Comparison of ENCODE assay signal across 8 cellular contexts in the genomic region with DNA sequence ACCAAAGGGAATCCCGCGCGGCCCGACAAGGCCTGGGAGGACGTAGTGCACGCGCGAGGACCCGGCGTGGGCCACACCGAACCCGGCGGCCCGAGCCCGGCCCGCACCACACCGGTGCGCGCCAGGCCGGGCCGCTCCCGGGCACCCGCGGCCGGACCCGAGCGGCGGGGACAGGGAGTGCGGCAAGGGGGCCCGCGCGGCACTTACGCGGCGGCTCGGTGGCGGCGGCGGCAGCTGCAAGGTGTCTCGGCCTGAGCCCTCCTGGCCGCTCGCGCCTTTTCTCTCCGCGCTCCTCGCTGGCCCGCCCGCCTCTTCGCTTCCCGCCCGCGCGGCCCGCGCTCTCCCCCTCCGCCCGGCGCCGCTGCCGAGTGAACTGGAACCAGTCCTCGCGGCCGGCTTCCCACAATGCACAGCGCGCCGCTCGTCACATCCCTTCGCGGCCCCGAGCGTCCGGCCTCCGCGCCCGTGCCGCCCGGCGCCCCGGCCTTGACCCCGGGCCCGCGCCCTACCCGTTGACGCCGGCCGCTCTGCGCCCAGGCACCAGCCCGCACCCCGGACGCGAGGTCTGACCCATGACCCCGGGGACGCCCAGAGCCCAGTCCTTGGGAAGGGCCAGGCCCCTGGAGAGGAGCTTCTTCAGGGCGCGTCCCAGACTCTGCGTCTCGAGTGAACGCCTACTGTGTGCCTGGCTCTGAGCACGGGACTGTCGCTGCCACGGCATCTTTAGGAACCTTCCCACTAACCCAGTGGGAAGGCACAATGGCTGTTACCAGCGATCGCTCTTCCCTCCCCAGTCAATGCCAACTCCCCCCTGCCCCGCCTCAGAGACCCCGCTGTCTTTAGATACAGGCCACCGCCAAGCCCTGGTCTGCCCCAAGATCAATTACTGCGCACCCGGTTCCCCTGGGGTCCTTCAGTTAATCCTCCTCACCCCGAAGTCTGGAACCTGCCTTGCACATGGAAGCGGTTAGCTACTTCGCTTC. TPM values are rescaled to one million over a fixed set of nuclear protein-coding genes. Genes with fewer than 3 reads are reported as not detected.
DNase-seq lines count a peak whose midpoint lies in the region; ATAC-seq lines count a peak whose summit lies in the region.

A gene (minus strand): TSS at position 377 of the 983 bp plus-strand sequence. CDS start 10,138 bp downstream, outside the sequence.

- peak; percentile 80 for ATAC-seq in GM21381 (IDR thresholded peaks at IDR 0.05; ENCODE audit: unreplicated experiment)
- peak; percentile 92 for ATAC-seq in activated T-helper 17 cell treated with anti-CD3 and anti-CD28 coated beads, Interleukin-2, amount 50 U/mL, for 72 hours (replicated peaks)
- ATAC-seq in natural killer cell treated with Interleukin-12 subunit alpha and Interleukin-12 subunit beta and Interleukin-15 and Interleukin-18, amount 100 ng/mL, for 72 hours = peak; percentile 95 to 97
- ATAC-seq in stimulated activated naive CD8-positive, alpha-beta T cell treated with anti-CD3 and anti-CD28 coated beads, Interleukin-15, Interleukin-2, amounts not matched to agents 100 U/mL and 50 U/mL, for 24 hours = peak; percentile 91

- no peaks in the 10 kb centered on the region for H3K9me3 ChIP-seq in HUES6 (ENCODE audit: control insufficient read depth, insufficient read depth, low read depth, low read length)

- peak within 1 kb of the TSS; percentile 81 for H3K4me3 ChIP-seq in HUES6 (ENCODE audit: low read depth, low read length)

- peaks cover 4% of the 10 kb centered on the region for H3K36me3 Mint-ChIP-seq in activated T-helper 17 cell treated with anti-CD3 and anti-CD28 coated beads, Interleukin-2, amount 50 U/mL, for 72 hours (ENCODE audit: low read depth)
- no peaks in the 10 kb centered on the region for H3K36me3 Mint-ChIP-seq in natural killer cell treated with Interleukin-12 subunit alpha and Interleukin-12 subunit beta and Interleukin-15 and Interleukin-18, amount 100 ng/mL, for 72 hours

- H3K4me1 ChIP-seq in HUES6 (ENCODE audit: control insufficient read depth, insufficient read depth, low read length) = peaks cover 43% of the 10 kb centered on the region

- peaks cover 12% of the 10 kb centered on the region for H3K4me1 Mint-ChIP-seq in activated T-helper 17 cell treated with anti-CD3 and anti-CD28 coated beads, Interleukin-2, amount 50 U/mL, for 72 hours
- peaks cover 46 to 49% of the 10 kb centered on the region in 2 donors for H3K4me1 Mint-ChIP-seq in natural killer cell treated with Interleukin-12 subunit alpha and Interleukin-12 subunit beta and Interleukin-15 and Interleukin-18, amount 100 ng/mL, for 72 hours (ENCODE audit: low read depth in 2 of 2)

- peak within 1 kb of the TSS; percentile 65; the same call in 1 of the 2 replicates for H3K27ac ChIP-seq in HUES6 (ENCODE audit: low read depth, low read length)

- no peaks in the 10 kb centered on the region for H3K36me3 ChIP-seq in HUES6 (ENCODE audit: control insufficient read depth, insufficient read depth, low read length)

- H3K27me3 Mint-ChIP-seq in activated T-helper 17 cell treated with anti-CD3 and anti-CD28 coated beads, Interleukin-2, amount 50 U/mL, for 72 hours = no peaks in the 10 kb centered on the region
- H3K27me3 Mint-ChIP-seq in natural killer cell treated with Interleukin-12 subunit alpha and Interleukin-12 subunit beta and Interleukin-15 and Interleukin-18, amount 100 ng/mL, for 72 hours = no peaks in the 10 kb centered on the region

- no peaks in the 10 kb centered on the region for H3K9me3 Mint-ChIP-seq in activated T-helper 17 cell treated with anti-CD3 and anti-CD28 coated beads, Interleukin-2, amount 50 U/mL, for 72 hours
- no peaks in the 10 kb centered on the region for H3K9me3 Mint-ChIP-seq in natural killer cell treated with Interleukin-12 subunit alpha and Interleukin-12 subunit beta and Interleukin-15 and Interleukin-18, amount 100 ng/mL, for 72 hours

- peak within 1 kb of the TSS; percentile 92 for H3K27ac Mint-ChIP-seq in activated T-helper 17 cell treated with anti-CD3 and anti-CD28 coated beads, Interleukin-2, amount 50 U/mL, for 72 hours
- peak within 1 kb of the TSS; percentile 91 to 93 for H3K27ac Mint-ChIP-seq in natural killer cell treated with Interleukin-12 subunit alpha and Interleukin-12 subunit beta and Interleukin-15 and Interleukin-18, amount 100 ng/mL, for 72 hours

- H3K9ac ChIP-seq in HUES6 (ENCODE audit: low read length) = peak within 1 kb of the TSS; percentile 90

- peaks cover 82% of the 10 kb centered on the region for H3K27me3 ChIP-seq in HUES6 (ENCODE audit: control insufficient read depth, insufficient read depth, low read length)

- DNase-seq in DMS 273 treated with DMSO at 0.1 percent for 48 hours (lab: John Stamatoyannopoulos, UW) (peak; percentile 35), RPMI8226 (peak; percentile 90), fibroblast of peridontal ligament (ENCODE audit: extremely low read depth) (peak; percentile 74)
- DNase-seq in natural killer cell treated with Interleukin-12 subunit alpha and Interleukin-12 subunit beta and Interleukin-15 and Interleukin-18, amount 100 ng/mL, for 72 hours (ENCODE audit: low spot score) = peak; percentile 91
- peak; percentile 89 for DNase-seq in stimulated activated naive CD8-positive, alpha-beta T cell treated with anti-CD3 and anti-CD28 coated beads, Interleukin-15, Interleukin-2, amounts not matched to agents 100 U/mL and 50 U/mL, for 24 hours

- H3K4me3 Mint-ChIP-seq in activated T-helper 17 cell treated with anti-CD3 and anti-CD28 coated beads, Interleukin-2, amount 50 U/mL, for 72 hours = peak within 1 kb of the TSS; percentile 89
- peak within 1 kb of the TSS; percentile 91 for H3K4me3 Mint-ChIP-seq in natural killer cell treated with Interleukin-12 subunit alpha and Interleukin-12 subunit beta and Interleukin-15 and Interleukin-18, amount 100 ng/mL, for 72 hours

RNA-seq across cellular contexts. Expression of the gene that starts here (rescaled TPM):
- 100 to 1,000 TPM in 1 of 2 donors, 10 to 100 TPM in 1; 84.8 to 173 TPM for total RNA-seq in activated T-helper 17 cell treated with anti-CD3 and anti-CD28 coated beads, Interleukin-2, amount 50 U/mL, for 72 hours
- 100 to 1,000 TPM; 163 to 252 TPM for total RNA-seq in natural killer cell treated with Interleukin-12 subunit alpha and Interleukin-12 subunit beta and Interleukin-15 and Interleukin-18, amount 100 ng/mL, for 72 hours

Comparison
In these comparisons a context has a peak if more than half of its experiments do, and no peak if none do; other contexts are left out.
1. Peak in every context shown above with its lines: DNase-seq, ATAC-seq, H3K4me3 ChIP-seq and H3K27ac ChIP-seq.
2. DNase-seq: peak in every context shown above with its lines; median percentile 91 in natural killer cell treated with Interleukin-12 subunit alpha and Interleukin-12 subunit beta and Interleukin-15 and Interleukin-18, amount 100 ng/mL, for 72 hours; 90 in RPMI8226; 89 in stimulated activated naive CD8-positive, alpha-beta T cell treated with anti-CD3 and anti-CD28 coated beads, Interleukin-15, Interleukin-2, amounts not matched to agents 100 U/mL and 50 U/mL, for 24 hours; 74 in fibroblast of peridontal ligament; 35 in DMS 273 treated with DMSO at 0.1 percent for 48 hours.